22 cellular contexts compared by ENCODE assay signal in the genomic region with DNA sequence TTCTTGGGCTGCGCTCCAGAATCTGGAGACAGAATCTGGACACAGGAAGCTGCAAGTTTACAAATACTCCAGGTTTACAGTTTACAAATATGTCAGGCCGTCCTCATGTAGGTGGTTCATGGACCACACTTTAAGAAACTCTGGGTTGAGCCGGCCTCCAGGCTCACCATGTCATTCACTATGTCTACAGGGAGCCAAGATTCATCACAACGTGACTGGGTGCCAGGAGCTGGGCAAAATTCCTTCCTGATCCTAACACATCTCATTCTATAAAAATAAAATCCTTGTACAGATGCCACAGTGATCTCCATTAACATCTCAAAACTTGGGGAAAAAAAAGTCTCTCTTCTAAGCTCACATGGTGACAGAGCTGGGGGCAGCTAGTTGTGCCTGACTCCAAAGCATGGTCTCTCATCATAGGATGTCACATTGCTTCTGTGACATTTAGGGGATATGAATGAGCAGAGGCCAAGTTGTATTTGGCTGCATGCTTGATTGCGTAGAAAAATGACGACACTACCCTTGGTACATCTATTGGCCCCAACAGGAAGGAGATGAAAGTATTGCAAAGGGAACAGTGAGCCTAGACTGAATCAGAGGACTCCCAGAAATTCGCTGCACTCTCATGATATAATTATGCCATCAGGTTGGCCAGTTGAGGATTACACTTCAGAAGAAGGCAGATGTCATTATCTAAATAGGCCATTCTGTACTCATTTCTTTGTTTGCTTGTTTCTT. TPM values are rescaled to one million over a fixed set of nuclear protein-coding genes. Genes with fewer than 3 reads are reported as not detected.
DNase-seq lines count a peak whose midpoint lies in the region; ATAC-seq, FAIRE-seq and TF ChIP-seq lines count a peak whose summit lies in the region.
"Had no signal": no experiment of that assay in that cellular context is flagged by ENCODE, and none has a peak within 500 bp of the region (broad histone marks: within the 10 kb centered on the region; RNA-seq: fewer than 3 reads in every experiment).

No MANE protein-coding gene starts in this region.

- no peak for TF ChIP-seq POLR2A in H1 (IDR thresholded peaks at IDR 0.05; ENCODE audit: control extremely low read depth in 1 of 2, low read depth in 2 of 2, low read length in 2 of 2)

- H2BK5ac ChIP-seq in H1 (ENCODE audit: low read depth, low read length), result no peak overlapping the region

- no peak overlapping the region for H3K4me3 ChIP-seq in H1 (ENCODE audit: extremely low read depth in 1 of 4, insufficient read depth in 2 of 4, low read depth in 3 of 4, low read length in 4 of 4)
- H3K4me3 ChIP-seq: left ventricle myocardium inferior, prostate gland, thoracic aorta had no signal

- POLR2A ChIA-PET in H1 (lab: Charles Lee; ENCODE audit: partially characterized antibody), result interaction anchor here (1.1 to 1.8 kb wide), 2 partner anchors 9 to 13 kb away, joined by 3 to 4 read pairs; no protein-coding TSS in a partner anchor

- no peak for FAIRE-seq in H1 (lab: Jason Lieb, UNC)
- FAIRE-seq: GM19239 had no signal

- H3K56ac ChIP-seq in H1 (replicated peaks; ENCODE audit: insufficient read length, low read depth, low read length), result no peak overlapping the region

- DNase-seq in H4 (ENCODE audit: low spot score) (peak; percentile 43), NOMO-1 treated with DMSO at 0.1 percent for 48 hours (lab: John Stamatoyannopoulos, UW; ENCODE audit: unreplicated experiment) (peak; percentile 51), H1 (ENCODE audit: low read depth in 1 of 2, low spot score in 2 of 2) (no peak), substantia nigra (lab: John Stamatoyannopoulos, UW) (no peak), DMS53 treated with DMSO at 0.1 percent for 48 hours (lab: John Stamatoyannopoulos, UW; ENCODE audit: unreplicated experiment) (no peak)
- DNase-seq: activated CD4-positive, alpha-beta memory T cell treated with anti-CD3 and anti-CD28 coated beads, Interleukin-2, amount 10 ng/mL, durations not matched to agents 7 days and 5 days; activated gamma-delta T cell; CD8-positive, alpha-beta memory T cell; DMS53; hippocampal formation; left ventricle myocardium inferior; NCI-H1436 treated with DMSO at 0.1 percent for 48 hours; NCI-H510A; RPMI8226; stimulated activated CD4-positive, alpha-beta T cell treated with anti-CD3 and anti-CD28 coated beads, Interleukin-1b, Interleukin-23, amount 100 ng/mL, for 48 hours; T1000 had no signal

- peaks cover 0 to 12% (median 7%) of the 10 kb centered on the region in 4 experiments; a peak in 5 of 7 replicates for H3K27me3 ChIP-seq in H1 (replicated peaks in 1 of 4; ENCODE audit: control insufficient read depth in 3 of 4, extremely low read depth in 1 of 4, insufficient read depth in 3 of 4, low read length in 3 of 4)

- no peak overlapping the region for H2AFZ ChIP-seq in H1 (ENCODE audit: low read length)

- no peak overlapping the region for H3K4ac ChIP-seq in H1 (replicated peaks; ENCODE audit: insufficient read length, low read depth, low read length)

- H3K9ac ChIP-seq in H1 (replicated peaks in 1 of 4; ENCODE audit: extremely low read depth in 1 of 4, low read depth in 3 of 4, low read length in 3 of 4), result no peak overlapping the region; a peak in 1 of 7 replicates

- H3K23me2 ChIP-seq in H1 (ENCODE audit: low read depth, low read length), result no peaks in the 10 kb centered on the region; the same call in 1 of the 2 replicates

- H3K14ac ChIP-seq in H1 (ENCODE audit: insufficient read length), result no peak overlapping the region

- H4K8ac ChIP-seq in H1 (ENCODE audit: extremely low read depth, insufficient read depth, low read length), result no peak overlapping the region

- H2BK15ac ChIP-seq in H1 (ENCODE audit: low read length), result no peak overlapping the region

- no peak overlapping the region for H3K27ac ChIP-seq in H1 (ENCODE audit: low read depth, low read length)
- peak overlapping the region; percentile 62 for H3K27ac ChIP-seq in substantia nigra (ENCODE audit: low read depth, low read length, poor library complexity, severe bottlenecking)
- H3K27ac ChIP-seq: left ventricle myocardium inferior, prostate gland had no signal

- 0 out of 2 replicates have a peak overlapping the region, but pooled peaks have one; percentile 0 for H2AK5ac ChIP-seq in H1 (ENCODE audit: low read depth, low read length)

- peak overlapping the region; percentile 80 for H2BK12ac ChIP-seq in H1 (ENCODE audit: low read depth, low read length)

- H3K23ac ChIP-seq in H1 (ENCODE audit: insufficient read length), result no peak overlapping the region

- H2BK20ac ChIP-seq in H1 (ENCODE audit: low read length), result peak overlapping the region; percentile 76; the same call in 1 of the 2 replicates

- no peak overlapping the region; the same call in 1 of the 2 replicates for H3K18ac ChIP-seq in H1 (ENCODE audit: extremely low read depth, low read length)

- H3K4me1 ChIP-seq in H1 (replicated peaks in 1 of 4; ENCODE audit: control insufficient read depth in 3 of 4, insufficient read depth in 4 of 4, low read length in 3 of 4), result peaks cover 8 to 25% (median 20%) of the 10 kb centered on the region in 4 experiments

- WGBS in H1 (ENCODE audit: extremely low coverage in 1 of 2, insufficient coverage in 1 of 2, insufficient read length in 1 of 2, insufficient replicate concordance in 2 of 2, low coverage in 1 of 2, low lambda C conversion rate in 2 of 2, missing lambda C conversion rate in 1 of 2), 2 experiments, result 84% methylated on average over 7 of the region's 7 CpGs; no CpG with 5 or more reads in 1 of the 2 experiments

- TF ChIP-seq CTCF in H1 (IDR thresholded peaks at IDR 0.05; ENCODE audit: control extremely low read depth in 1 of 3, insufficient read depth in 1 of 3, low read depth in 1 of 3, low read length in 3 of 3), result no peak

- H3K79me2 ChIP-seq in H1 (ENCODE audit: control insufficient read depth in 1 of 2, insufficient read depth in 2 of 2, low read length in 2 of 2), result no peaks in the 10 kb centered on the region

- no peaks in the 10 kb centered on the region for H3K79me1 ChIP-seq in H1 (ENCODE audit: low read depth, low read length)

- H2BK120ac ChIP-seq in H1 (replicated peaks; ENCODE audit: low read depth, low read length), result no peak overlapping the region

- peaks cover 0 to 2% of the 10 kb centered on the region in 2 experiments for H4K20me1 ChIP-seq in H1 (replicated peaks in 1 of 2; ENCODE audit: control insufficient read depth in 1 of 2, insufficient read depth in 2 of 2, low read length in 2 of 2)

- TF ChIP-seq RAD21 in H1 (IDR thresholded peaks at IDR 0.05 in 1 of 2, conservative IDR thresholded peaks at IDR 0.05 in 1 of 2; ENCODE audit: low read depth in 2 of 2, low read length in 2 of 2), result no peak

- H3K4me2 ChIP-seq in H1 (ENCODE audit: insufficient read depth in 1 of 2, low read depth in 2 of 2, low read length in 2 of 2), result no peak overlapping the region

- ATAC-seq in HG03439 (IDR thresholded peaks at IDR 0.05; ENCODE audit: unreplicated experiment) (no peak), GM18907 (IDR thresholded peaks at IDR 0.05; ENCODE audit: unreplicated experiment) (no peak), GM18867 (IDR thresholded peaks at IDR 0.05; ENCODE audit: unreplicated experiment) (no peak)

- no peaks in the 10 kb centered on the region for H3K9me3 ChIP-seq in H1 (ENCODE audit: insufficient read depth in 2 of 2, low read depth in 1 of 2, low read length in 1 of 2)
- H3K9me3 ChIP-seq: left ventricle myocardium inferior, prostate gland, thoracic aorta had no signal

- no peaks in the 10 kb centered on the region for H3K36me3 ChIP-seq in H1 (ENCODE audit: control insufficient read depth in 2 of 4, insufficient read depth in 4 of 4, low read length in 3 of 4)
- H3K36me3 ChIP-seq: left ventricle myocardium inferior, prostate gland, thoracic aorta had no signal

- CTCF ChIA-PET in H1 (lab: Charles Lee; ENCODE audit: partially characterized antibody), result interaction anchor here (0.8 to 4.8 kb wide), 5 partner anchors 10 to 379 kb away, joined by 3 to 22 read pairs (median 5); no protein-coding TSS in a partner anchor

- no peak overlapping the region for H4K5ac ChIP-seq in H1 (ENCODE audit: insufficient read length, low read depth, low read length)

- no peak for TF ChIP-seq EP300 in H1 (IDR thresholded peaks at IDR 0.05; ENCODE audit: borderline replicate concordance in 1 of 2, low read depth in 2 of 2, low read length in 2 of 2)

- H4K91ac ChIP-seq in H1 (replicated peaks; ENCODE audit: insufficient read length, low read length), result no peak overlapping the region

TF ChIP-seq in H1, 55 proteins besides CTCF, POLR2A, EP300 and RAD21:
- TF ChIP-seq KDM5A (IDR thresholded peaks at IDR 0.05; ENCODE audit: low read length) (no peak), RNF2 (IDR thresholded peaks at IDR 0.05; ENCODE audit: borderline replicate concordance, low read depth, low read length, missing control alignments, poor library complexity, severe bottlenecking) (no peak), EGR1 (IDR thresholded peaks at IDR 0.05; ENCODE audit: borderline replicate concordance, low read depth, low read length) (no peak), SAP30 (IDR thresholded peaks at IDR 0.05; ENCODE audit: insufficient read depth, insufficient replicate concordance, low read length) (no peak), SIN3A (conservative IDR thresholded peaks at IDR 0.05 in 1 of 2, IDR thresholded peaks at IDR 0.05 in 1 of 2; ENCODE audit: low read depth in 1 of 2, low read length in 2 of 2) (no peak), HDAC6 (IDR thresholded peaks at IDR 0.05; ENCODE audit: low read depth, low read length) (no peak), SP1 (IDR thresholded peaks at IDR 0.05; ENCODE audit: low read depth, low read length) (no peak), RBBP5 (IDR thresholded peaks at IDR 0.05; ENCODE audit: borderline replicate concordance, low read depth, low read length) (no peak), TBP (IDR thresholded peaks at IDR 0.05; ENCODE audit: low read depth, low read length) (no peak), ZNF274 (IDR thresholded peaks at IDR 0.05; ENCODE audit: borderline replicate concordance, extremely low read depth, low read length) (no peak), CTBP2 (IDR thresholded peaks at IDR 0.05; ENCODE audit: borderline replicate concordance, insufficient read depth, insufficient read length, low read length) (no peak)

RNA-seq across cellular contexts. Expression of gene MTURN, which starts 35.8 kb away (rescaled TPM):
- total RNA-seq in H4 (2014; rRNA removed; shearing (Covaris generic)), result 4.8 and 5.9 TPM in 2 replicates
- total RNA-seq in H1 (2021; fragmentation: NEBNext Ultra II Directional; extraction: Animal tissue kit (Norgen Biotek cat#: 25700)), result 5.3 and 5.8 TPM in 2 replicates
- polyA plus RNA-seq in H1 (2011; rRNA removed), result 2.2 and 2.6 TPM in 2 replicates
- polyA plus RNA-seq in H1 (2011; cell fraction: cytosol; rRNA removed), result 4.2 TPM
- 6.0 TPM for polyA plus RNA-seq in H1 (2011; cell fraction: nucleus; rRNA removed)
- polyA plus RNA-seq in H1 (2012, experiment 1 of 2), result 4.3 to 5.8 TPM (median 4.6 TPM) in 4 replicates
- 0.85 TPM for polyA plus RNA-seq in H1 (2012, experiment 2 of 2)
- 3.1 TPM for polyA plus RNA-seq in H1 (2013, experiment 1 of 2)
- 2.7 TPM for polyA plus RNA-seq in H1 (2013, experiment 2 of 2)
- polyA minus RNA-seq in H1 (2011; rRNA and poly(A)+ RNA removed), result 5.8 and 5.9 TPM in 2 replicates
- polyA minus RNA-seq in H1 (2011; cell fraction: cytosol; rRNA and poly(A)+ RNA removed), result 3.5 TPM
- 6.3 TPM for polyA minus RNA-seq in H1 (2011; cell fraction: nucleus; rRNA and poly(A)+ RNA removed)

Comparison
In these comparisons a context has a peak if more than half of its experiments do, and no peak if none do; other contexts are left out.
1. DNase-seq: peak in H4 (single experiment) and NOMO-1 treated with DMSO at 0.1 percent for 48 hours (single experiment); none in H1 (0 of 2), substantia nigra (0 of 49) and DMS53 treated with DMSO at 0.1 percent for 48 hours (single experiment).